In genomic region chr3:55558316-55558715, GRCh38 we compare ENCODE assay signal across 18 cellular contexts.
"Had no signal": no experiment of that assay in that cellular context is flagged by ENCODE, and none has a peak within 500 bp of the region (broad histone marks: within the 10 kb centered on the region; RNA-seq: fewer than 3 reads in every experiment).

No MANE protein-coding gene starts in this region.

- H3K4me3 Mint-ChIP-seq: activated CD4-positive, alpha-beta T cell treated with anti-CD3 and anti-CD28 coated beads, Interleukin-2, amount 10 ng/mL, durations not matched to agents 7 days and 5 days; activated naive CD4-positive, alpha-beta T cell treated with anti-CD3 and anti-CD28 coated beads, Interleukin-2, amount 10 ng/mL, durations not matched to agents 7 days and 5 days; mesothelial cell of epicardium; stimulated activated memory B cell treated with anti-CD40 and anti-IgM and Interleukin-4, amounts not matched to agents 10 μg/mL and 1 μg/mL and 100 μg/mL, for 72 hours; T-helper 1 cell treated with Interleukin-12 subunit alpha and Interleukin-12 subunit beta and Interleukin-4 antibody, amounts not matched to agents 30 μg/mL and 1 μg/mL, for 36 hours had no signal

- H3K9me3 ChIP-seq: breast epithelium, lower lobe of right lung, neutrophil, tibial nerve had no signal

- H3K27me3 ChIP-seq: breast epithelium, dorsolateral prefrontal cortex, neutrophil, tibial nerve had no signal

- FAIRE-seq: endometrium, TTC549 had no signal

- H3K27ac ChIP-seq: breast epithelium, dorsolateral prefrontal cortex, lower lobe of right lung, neutrophil, tibial nerve had no signal

- H3K4me1 Mint-ChIP-seq: activated CD4-positive, alpha-beta T cell treated with anti-CD3 and anti-CD28 coated beads, Interleukin-2, amount 10 ng/mL, durations not matched to agents 7 days and 5 days; activated naive CD4-positive, alpha-beta T cell treated with anti-CD3 and anti-CD28 coated beads, Interleukin-2, amount 10 ng/mL, durations not matched to agents 7 days and 5 days; stimulated activated memory B cell treated with anti-CD40 and anti-IgM and Interleukin-4, amounts not matched to agents 10 μg/mL and 1 μg/mL and 100 μg/mL, for 72 hours had no signal

- H3K36me3 Mint-ChIP-seq: activated naive CD4-positive, alpha-beta T cell treated with anti-CD3 and anti-CD28 coated beads, Interleukin-2, amount 10 ng/mL, durations not matched to agents 7 days and 5 days; mesothelial cell of epicardium; stimulated activated memory B cell treated with anti-CD40 and anti-IgM and Interleukin-4, amounts not matched to agents 10 μg/mL and 1 μg/mL and 100 μg/mL, for 72 hours had no signal

- DNase-seq: activated CD4-positive, alpha-beta T cell treated with anti-CD3 and anti-CD28 coated beads, Interleukin-2, amount 10 ng/mL, durations not matched to agents 7 days and 5 days; activated CD4-positive, CD25-positive, alpha-beta regulatory T cell; activated naive CD4-positive, alpha-beta T cell treated with anti-CD3 and anti-CD28 coated beads, Interleukin-2, amount 10 ng/mL, durations not matched to agents 7 days and 5 days; activated T-cell treated with anti-CD3 and anti-CD28 coated beads for 4 hours; amniotic stem cell; dorsolateral prefrontal cortex; left cardiac atrium; lower lobe of right lung had no signal

- H3K36me3 ChIP-seq: breast epithelium, lower lobe of right lung, neutrophil, tibial nerve had no signal

- H3K4me3 ChIP-seq: breast epithelium, dorsolateral prefrontal cortex, lower lobe of right lung, smooth muscle cell, tibial nerve had no signal

- H3K4me2 ChIP-seq: smooth muscle cell had no signal

- H3K27ac Mint-ChIP-seq: activated CD4-positive, alpha-beta T cell treated with anti-CD3 and anti-CD28 coated beads, Interleukin-2, amount 10 ng/mL, durations not matched to agents 7 days and 5 days; activated naive CD4-positive, alpha-beta T cell treated with anti-CD3 and anti-CD28 coated beads, Interleukin-2, amount 10 ng/mL, durations not matched to agents 7 days and 5 days; activated T-helper 2 cell treated with anti-CD3 and anti-CD28 coated beads, Interferon-gamma antibody, Interleukin-2, Interleukin-4, amounts not matched to agents 10 μg/mL and 5 μg/mL and 100 μg/mL, durations not matched to agents 14 hours and 24 hours and 36 hours; mesothelial cell of epicardium; stimulated activated memory B cell treated with anti-CD40 and anti-IgM and Interleukin-4, amounts not matched to agents 10 μg/mL and 1 μg/mL and 100 μg/mL, for 72 hours; T-helper 1 cell treated with Interleukin-12 subunit alpha and Interleukin-12 subunit beta and Interleukin-4 antibody, amounts not matched to agents 30 μg/mL and 1 μg/mL, for 36 hours had no signal

- H3K27me3 Mint-ChIP-seq: activated CD4-positive, alpha-beta T cell treated with anti-CD3 and anti-CD28 coated beads, Interleukin-2, amount 10 ng/mL, durations not matched to agents 7 days and 5 days; activated naive CD4-positive, alpha-beta T cell treated with anti-CD3 and anti-CD28 coated beads, Interleukin-2, amount 10 ng/mL, durations not matched to agents 7 days and 5 days; stimulated activated memory B cell treated with anti-CD40 and anti-IgM and Interleukin-4, amounts not matched to agents 10 μg/mL and 1 μg/mL and 100 μg/mL, for 72 hours had no signal

- H3K9me3 Mint-ChIP-seq: activated CD4-positive, alpha-beta T cell treated with anti-CD3 and anti-CD28 coated beads, Interleukin-2, amount 10 ng/mL, durations not matched to agents 7 days and 5 days; activated naive CD4-positive, alpha-beta T cell treated with anti-CD3 and anti-CD28 coated beads, Interleukin-2, amount 10 ng/mL, durations not matched to agents 7 days and 5 days; activated T-helper 2 cell treated with anti-CD3 and anti-CD28 coated beads, Interferon-gamma antibody, Interleukin-2, Interleukin-4, amounts not matched to agents 10 μg/mL and 5 μg/mL and 100 μg/mL, durations not matched to agents 14 hours and 24 hours and 36 hours; mesothelial cell of epicardium; T-helper 1 cell treated with Interleukin-12 subunit alpha and Interleukin-12 subunit beta and Interleukin-4 antibody, amounts not matched to agents 30 μg/mL and 1 μg/mL, for 36 hours had no signal

- H3K4me1 ChIP-seq: breast epithelium had no signal
